Comparison of ENCODE assay signal across 29 cellular contexts in genomic region chr11:5117588-5117987, GRCh38. TPM values are rescaled to one million over a fixed set of nuclear protein-coding genes. Genes with fewer than 3 reads are reported as not detected.
DNase-seq lines count a peak whose midpoint lies in the region; ATAC-seq, FAIRE-seq and TF ChIP-seq lines count a peak whose summit lies in the region.
"Had no signal": no experiment of that assay in that cellular context is flagged by ENCODE, and none has a peak within 500 bp of the region (broad histone marks: within the 10 kb centered on the region; RNA-seq: fewer than 3 reads in every experiment).

No MANE protein-coding gene starts in this region.

- H4K20me1 ChIP-seq in HepG2 (ENCODE audit: insufficient read depth, low read length) (no peaks in the 10 kb centered on the region), GM12878 (ENCODE audit: control insufficient read depth, insufficient read depth) (no peaks in the 10 kb centered on the region)
- H4K20me1 ChIP-seq: BLaER1 had no signal

- POLR2A ChIA-PET in HepG2 (lab: Yijun Ruan, JAX): no interaction called here
- POLR2A ChIA-PET in GM12878 (lab: Charles Lee): no interaction called here

- TF ChIP-seq RAD21 in HepG2 (CRISPR knock-in tag; IDR thresholded peaks at IDR 0.05) (no peak), GM12878 (IDR thresholded peaks at IDR 0.05; ENCODE audit: insufficient read depth, low read depth, low read length) (no peak)

- no peak overlapping the region for H2AFZ ChIP-seq in HepG2 (ENCODE audit: low read length)
- no peak overlapping the region for H2AFZ ChIP-seq in GM12878 (ENCODE audit: control insufficient read depth, low read depth, low read length)

- DNase-seq in HepG2 (ENCODE audit: low spot score) (no peak), right lobe of liver (no peak), GM12878 (ENCODE audit: low read depth, low spot score) (no peak), NOMO-1 treated with DMSO at 0.1 percent for 48 hours (lab: John Stamatoyannopoulos, UW; ENCODE audit: unreplicated experiment) (no peak)
- DNase-seq: ACHN; BE2C; C1 segment of cervical spinal cord; CD4-positive, alpha-beta memory T cell; CD4-positive, CD25-positive, alpha-beta regulatory T cell; CD8-positive, alpha-beta memory T cell; COR-L47; DMS 273 treated with DMSO at 0.1 percent for 48 hours; DMS153; DMS53; DMS79; DND-41; EL; GDM1 had no signal

- H3K79me2 ChIP-seq in HepG2 (ENCODE audit: insufficient read depth, low read length) (no peaks in the 10 kb centered on the region), GM12878 (ENCODE audit: control insufficient read depth, insufficient read depth, low read length) (no peaks in the 10 kb centered on the region)

- in situ Hi-C loops in HepG2 (cut with HindIII; ENCODE audit: extremely low pct_ligation_motif_present, low pct_unique_long_range_greater_than_20kb) (no loop called here), GM12878 (cut with MboI) (no loop called here)

- SMC1A ChIA-PET in GM12878 (lab: Charles Lee; ENCODE audit: uncharacterized antibody, unreplicated experiment): no interaction called here

- intact Hi-C loops in HepG2 (cut with micrococcal nuclease; ENCODE audit: unreplicated experiment): no loop called here
- intact Hi-C loops in right lobe of liver (cut with DNase I): no loop called here
- intact Hi-C loops in GM12878 (cut with micrococcal nuclease; ENCODE audit: unreplicated experiment): no loop called here

- H3K4me1 ChIP-seq in HepG2 (ENCODE audit: insufficient read depth, low read length) (no peaks in the 10 kb centered on the region), right lobe of liver (no peaks in the 10 kb centered on the region), GM12878 (ENCODE audit: control insufficient read depth, insufficient read depth, low read length) (no peaks in the 10 kb centered on the region)
- H3K4me1 ChIP-seq: BE2C, BLaER1 had no signal

- no TSS peak for BruUV-seq in HepG2 (replicated peaks; lab: Mats Ljungman, UMichigan)
- no TSS peak for BruUV-seq in GM12878 (replicated peaks; lab: Mats Ljungman, UMichigan)

- no peak overlapping the region for H3K9ac ChIP-seq in HepG2 (ENCODE audit: insufficient read depth, low read depth, low read length)
- H3K9ac ChIP-seq in GM12878 (ENCODE audit: control insufficient read depth, insufficient read depth, low read length): no peak overlapping the region
- H3K9ac ChIP-seq: BLaER1 had no signal

- H3K9me3 ChIP-seq in HepG2 (ENCODE audit: low read length) (no peaks in the 10 kb centered on the region), right lobe of liver (no peaks in the 10 kb centered on the region), GM12878 (replicated peaks; ENCODE audit: control insufficient read depth, insufficient read depth, low read length) (no peaks in the 10 kb centered on the region)
- H3K9me3 ChIP-seq: BE2C, BLaER1 had no signal

- H3K27me3 ChIP-seq in HepG2 (ENCODE audit: control insufficient read depth in 1 of 2, insufficient read depth in 2 of 2, low read length in 2 of 2) (no peaks in the 10 kb centered on the region), right lobe of liver (no peaks in the 10 kb centered on the region), GM12878 (replicated peaks in 1 of 2; ENCODE audit: control insufficient read depth in 2 of 2, insufficient read depth in 2 of 2, low read length in 1 of 2) (no peaks in the 10 kb centered on the region)
- H3K27me3 ChIP-seq: BE2C, BLaER1 had no signal

- no peak overlapping the region for H3K4me3 ChIP-seq in HepG2 (replicated peaks in 1 of 3; ENCODE audit: insufficient read depth in 1 of 3, low read depth in 2 of 3, low read length in 3 of 3)
- no peak overlapping the region for H3K4me3 ChIP-seq in right lobe of liver
- H3K4me3 ChIP-seq in GM12878: no peak overlapping the region
- H3K4me3 ChIP-seq: BLaER1 had no signal

- H3K27ac ChIP-seq in HepG2 (ENCODE audit: extremely low read length, insufficient read depth, low read length): no peak overlapping the region
- no peak overlapping the region for H3K27ac ChIP-seq in right lobe of liver
- no peak overlapping the region for H3K27ac ChIP-seq in GM12878 (ENCODE audit: control insufficient read depth, insufficient read depth)
- H3K27ac ChIP-seq: 22Rv1, BLaER1 had no signal

- no peak for TF ChIP-seq CTCF in HepG2 (CRISPR knock-in tag; IDR thresholded peaks at IDR 0.05)
- TF ChIP-seq CTCF in right lobe of liver (IDR thresholded peaks at IDR 0.05): no peak
- TF ChIP-seq CTCF in GM12878 (IDR thresholded peaks at IDR 0.05 in 2 of 3, conservative IDR thresholded peaks at IDR 0.05 in 1 of 3; ENCODE audit: control insufficient read depth in 2 of 3, extremely low read depth in 1 of 3, insufficient read depth in 1 of 3, low read depth in 3 of 3, low read length in 3 of 3): no peak

- RAD21 ChIA-PET in GM12878 (lab: Charles Lee; ENCODE audit: unreplicated experiment): no interaction called here

- TF ChIP-seq EP300 in HepG2 (IDR thresholded peaks at IDR 0.05; ENCODE audit: low read depth in 2 of 2, low read length in 2 of 2) (no peak), HepG2 (CRISPR knock-in tag; IDR thresholded peaks at IDR 0.05; ENCODE audit: borderline replicate concordance) (no peak), GM12878 (IDR thresholded peaks at IDR 0.05; ENCODE audit: borderline replicate concordance in 1 of 2, control insufficient read depth in 1 of 2, low read depth in 2 of 2, low read length in 2 of 2) (no peak)

- CTCF ChIA-PET in HepG2 (lab: Yijun Ruan, JAX; ENCODE audit: low intra/inter-chr PET ratio, low total read pairs) (no interaction called here), GM12878 (lab: Yijun Ruan, JAX) (no interaction called here)

- FAIRE-seq in HepG2 (lab: Jason Lieb, UNC): no peak
- FAIRE-seq in GM12878 (lab: Jason Lieb, UNC): peak; percentile 7
- FAIRE-seq: GM12891, GM19239 had no signal

- H3K4me2 ChIP-seq in HepG2 (ENCODE audit: low read depth, low read length) (no peak overlapping the region), GM12878 (ENCODE audit: control insufficient read depth, insufficient read depth) (no peak overlapping the region)
- H3K4me2 ChIP-seq: BLaER1 had no signal

- TF ChIP-seq POLR2A in HepG2 (IDR thresholded peaks at IDR 0.05; ENCODE audit: insufficient read depth in 1 of 2, low read depth in 2 of 2, low read length in 2 of 2) (no peak), right lobe of liver (IDR thresholded peaks at IDR 0.05) (no peak), GM12878 (IDR thresholded peaks at IDR 0.05; ENCODE audit: low read depth, low read length) (no peak)

- H3K36me3 ChIP-seq in HepG2 (replicated peaks in 1 of 2; ENCODE audit: control insufficient read depth in 1 of 2, insufficient read depth in 2 of 2, low read length in 2 of 2) (no peaks in the 10 kb centered on the region), right lobe of liver (no peaks in the 10 kb centered on the region), GM12878 (ENCODE audit: control insufficient read depth in 2 of 2, insufficient read depth in 2 of 2, low read length in 1 of 2) (no peaks in the 10 kb centered on the region)
- H3K36me3 ChIP-seq: BE2C, BLaER1 had no signal

- ATAC-seq in HepG2 (no peak), right lobe of liver (no peak), GM12878 (no peak), GM21367 (IDR thresholded peaks at IDR 0.05; ENCODE audit: unreplicated experiment) (no peak)

RNA-seq across cellular contexts. Expression of gene OR52A5, which starts 20.6 kb away (rescaled TPM):
- not detected in 2 replicates for total RNA-seq in HepG2 (2016; rRNA removed; fragmentation: Illumina TruSeq; extraction: Trizol)
- not detected in 2 replicates for total RNA-seq in HepG2 (2016; cell fraction: cytosol; rRNA removed; fragmentation: Illumina TruSeq; extraction: Trizol; ENCODE audit: low read depth)
- not detected in 2 replicates for total RNA-seq in HepG2 (2016; cell fraction: insoluble cytoplasmic fraction; rRNA removed; fragmentation: Illumina TruSeq; extraction: Trizol)
- not detected in 2 replicates for total RNA-seq in HepG2 (2016; cell fraction: membrane; rRNA removed; fragmentation: Illumina TruSeq; extraction: Trizol)
- not detected in 2 replicates for total RNA-seq in HepG2 (2016; cell fraction: nucleus; rRNA removed; fragmentation: Illumina TruSeq; extraction: Trizol)
- not detected in 2 replicates for polyA plus RNA-seq in HepG2 (2011; rRNA removed)
- polyA plus RNA-seq in HepG2 (2011; cell fraction: cytosol; rRNA removed): not detected in 2 replicates
- polyA plus RNA-seq in HepG2 (2011; cell fraction: nucleus; rRNA removed): not detected in 2 replicates
- not detected in 2 replicates for polyA plus RNA-seq in HepG2 (2012)
- not detected in 2 replicates for polyA plus RNA-seq in HepG2 (2016; cell fraction: cytosol; fragmentation: Illumina TruSeq; extraction: Trizol; ENCODE audit: low read depth)
- polyA plus RNA-seq in HepG2 (2016; cell fraction: insoluble cytoplasmic fraction; fragmentation: Illumina TruSeq; extraction: Trizol; ENCODE audit: low read depth): not detected in 2 replicates
- polyA plus RNA-seq in HepG2 (2016; cell fraction: membrane; fragmentation: Illumina TruSeq; extraction: Trizol; ENCODE audit: low read depth): not detected in 2 replicates
- polyA plus RNA-seq in HepG2 (2016; cell fraction: nucleus; fragmentation: Illumina TruSeq; extraction: Trizol; ENCODE audit: insufficient read depth, low read depth): not detected in 2 replicates
- not detected in 2 replicates for polyA minus RNA-seq in HepG2 (2011; rRNA and poly(A)+ RNA removed; ENCODE audit: low replicate concordance)
- not detected in 2 replicates for polyA minus RNA-seq in HepG2 (2011; cell fraction: cytosol; rRNA and poly(A)+ RNA removed)
- polyA minus RNA-seq in HepG2 (2011; cell fraction: nucleus; rRNA and poly(A)+ RNA removed): not detected in 2 replicates
- not detected for total RNA-seq in right lobe of liver
- total RNA-seq in GM12878 (2013; cell fraction: nucleolus; rRNA removed): not detected in 2 replicates
- not detected in 2 replicates for total RNA-seq in GM12878 (2014; rRNA removed)
- not detected in 2 replicates for total RNA-seq in GM12878 (2014; rRNA removed; fragmentation: Illumina TruSeq; extraction: Trizol)
- total RNA-seq in GM12878 (2021): not detected in 2 replicates
- polyA plus RNA-seq in GM12878 (2011; ENCODE audit: low read depth): not detected
- not detected in 2 replicates for polyA plus RNA-seq in GM12878 (2011; rRNA removed)
- polyA plus RNA-seq in GM12878 (2011; cell fraction: cytosol; rRNA removed): not detected in 2 replicates
- not detected in 2 replicates for polyA plus RNA-seq in GM12878 (2011; cell fraction: nucleus; rRNA removed)
- not detected in 2 replicates for polyA plus RNA-seq in GM12878 (2012)
- not detected in 2 replicates for polyA plus RNA-seq in GM12878 (2014; fragmentation: Illumina TruSeq; extraction: Trizol)
- polyA plus RNA-seq in GM12878 (2014; fragmentation: Nextera tagmentation; extraction: Ambion mirVana): not detected
- not detected in 2 replicates for polyA plus RNA-seq in GM12878 (2014; rRNA removed)
- polyA plus RNA-seq in GM12878 (2016; fragmentation: Nextera tagmentation; extraction: Ambion mirVana): not detected
- not detected in 2 replicates for polyA minus RNA-seq in GM12878 (2011; rRNA and poly(A)+ RNA removed)
- polyA minus RNA-seq in GM12878 (2011; cell fraction: cytosol; rRNA and poly(A)+ RNA removed): not detected in 2 replicates
- not detected in 2 replicates for polyA minus RNA-seq in GM12878 (2011; cell fraction: nucleus; rRNA and poly(A)+ RNA removed)
- total RNA-seq: A172; A673; CD4-positive, alpha-beta memory T cell; CD4-positive, CD25-positive, alpha-beta regulatory T cell; CD8-positive, alpha-beta memory T cell; Daoy; G401 had no signal
- polyA plus RNA-seq: AG04450; CD14-positive monocyte; CD4-positive, alpha-beta memory T cell; CD4-positive, CD25-positive, alpha-beta regulatory T cell; CD8-positive, alpha-beta memory T cell had no signal

RNA-seq across cellular contexts. Expression of gene OR52A1, which starts 37.0 kb away (rescaled TPM):
- total RNA-seq in HepG2 (2016; rRNA removed; fragmentation: Illumina TruSeq; extraction: Trizol) (not detected in 2 replicates), right lobe of liver (under 1 TPM in 1 of 6 experiments, not detected in 5; 0.04 TPM), GM12878 (2014; rRNA removed) (not detected in 2 replicates), GM12878 (2014; rRNA removed; fragmentation: Illumina TruSeq; extraction: Trizol) (not detected in 2 replicates), GM12878 (2021) (not detected in 2 replicates)
- total RNA-seq in HepG2 (2016; cell fraction: cytosol; rRNA removed; fragmentation: Illumina TruSeq; extraction: Trizol; ENCODE audit: low read depth): not detected in 2 replicates
- not detected in 2 replicates for total RNA-seq in HepG2 (2016; cell fraction: insoluble cytoplasmic fraction; rRNA removed; fragmentation: Illumina TruSeq; extraction: Trizol)
- total RNA-seq in HepG2 (2016; cell fraction: membrane; rRNA removed; fragmentation: Illumina TruSeq; extraction: Trizol): not detected in 2 replicates
- total RNA-seq in HepG2 (2016; cell fraction: nucleus; rRNA removed; fragmentation: Illumina TruSeq; extraction: Trizol): not detected in 2 replicates
- polyA plus RNA-seq in HepG2 (2011; rRNA removed) (not detected in 2 replicates), GM12878 (2011; rRNA removed) (not detected in 2 replicates), GM12878 (2014; fragmentation: Illumina TruSeq; extraction: Trizol) (not detected in 2 replicates), GM12878 (2014; fragmentation: Nextera tagmentation; extraction: Ambion mirVana) (not detected), GM12878 (2014; rRNA removed) (not detected in 2 replicates), GM12878 (2016; fragmentation: Nextera tagmentation; extraction: Ambion mirVana) (not detected)
- polyA plus RNA-seq in HepG2 (2011; cell fraction: cytosol; rRNA removed): not detected in 2 replicates
- not detected in 2 replicates for polyA plus RNA-seq in HepG2 (2011; cell fraction: nucleus; rRNA removed)
- not detected in 2 replicates for polyA plus RNA-seq in HepG2 (2012)
- polyA plus RNA-seq in HepG2 (2016; cell fraction: cytosol; fragmentation: Illumina TruSeq; extraction: Trizol; ENCODE audit: low read depth): not detected in 2 replicates
- not detected in 2 replicates for polyA plus RNA-seq in HepG2 (2016; cell fraction: insoluble cytoplasmic fraction; fragmentation: Illumina TruSeq; extraction: Trizol; ENCODE audit: low read depth)
- polyA plus RNA-seq in HepG2 (2016; cell fraction: membrane; fragmentation: Illumina TruSeq; extraction: Trizol; ENCODE audit: low read depth): not detected in 2 replicates
- polyA plus RNA-seq in HepG2 (2016; cell fraction: nucleus; fragmentation: Illumina TruSeq; extraction: Trizol; ENCODE audit: insufficient read depth, low read depth): not detected in 2 replicates
- polyA minus RNA-seq in HepG2 (2011; rRNA and poly(A)+ RNA removed; ENCODE audit: low replicate concordance): not detected in 2 replicates
- not detected in 2 replicates for polyA minus RNA-seq in HepG2 (2011; cell fraction: cytosol; rRNA and poly(A)+ RNA removed)
- polyA minus RNA-seq in HepG2 (2011; cell fraction: nucleus; rRNA and poly(A)+ RNA removed): not detected in 2 replicates
- not detected in 2 replicates for total RNA-seq in GM12878 (2013; cell fraction: nucleolus; rRNA removed)
- polyA plus RNA-seq in GM12878 (2011; ENCODE audit: low read depth): not detected
- polyA plus RNA-seq in GM12878 (2011; cell fraction: cytosol; rRNA removed): not detected in 2 replicates
- not detected in 2 replicates for polyA plus RNA-seq in GM12878 (2011; cell fraction: nucleus; rRNA removed)
- not detected in 2 replicates for polyA plus RNA-seq in GM12878 (2012)
- polyA minus RNA-seq in GM12878 (2011; rRNA and poly(A)+ RNA removed): not detected in 2 replicates
- not detected in 2 replicates for polyA minus RNA-seq in GM12878 (2011; cell fraction: cytosol; rRNA and poly(A)+ RNA removed)
- polyA minus RNA-seq in GM12878 (2011; cell fraction: nucleus; rRNA and poly(A)+ RNA removed): not detected in 2 replicates
- total RNA-seq: A172; A673; CD4-positive, alpha-beta memory T cell; CD4-positive, CD25-positive, alpha-beta regulatory T cell; CD8-positive, alpha-beta memory T cell; Daoy; G401 had no signal
- polyA plus RNA-seq: AG04450; CD14-positive monocyte; CD4-positive, alpha-beta memory T cell; CD4-positive, CD25-positive, alpha-beta regulatory T cell; CD8-positive, alpha-beta memory T cell had no signal

RNA-seq across cellular contexts. Expression of gene OR52E1, which starts 48.2 kb away (rescaled TPM):
- total RNA-seq in HepG2 (2016; rRNA removed; fragmentation: Illumina TruSeq; extraction: Trizol): not detected in 2 replicates
- total RNA-seq in HepG2 (2016; cell fraction: cytosol; rRNA removed; fragmentation: Illumina TruSeq; extraction: Trizol; ENCODE audit: low read depth): not detected in 2 replicates
- not detected in 2 replicates for total RNA-seq in HepG2 (2016; cell fraction: insoluble cytoplasmic fraction; rRNA removed; fragmentation: Illumina TruSeq; extraction: Trizol)
- total RNA-seq in HepG2 (2016; cell fraction: membrane; rRNA removed; fragmentation: Illumina TruSeq; extraction: Trizol): not detected in 2 replicates
- not detected in 2 replicates for total RNA-seq in HepG2 (2016; cell fraction: nucleus; rRNA removed; fragmentation: Illumina TruSeq; extraction: Trizol)
- polyA plus RNA-seq in HepG2 (2011; rRNA removed): not detected in 2 replicates
- polyA plus RNA-seq in HepG2 (2011; cell fraction: cytosol; rRNA removed): not detected in 2 replicates
- not detected in 2 replicates for polyA plus RNA-seq in HepG2 (2011; cell fraction: nucleus; rRNA removed)
- not detected in 2 replicates for polyA plus RNA-seq in HepG2 (2012)
- polyA plus RNA-seq in HepG2 (2016; cell fraction: cytosol; fragmentation: Illumina TruSeq; extraction: Trizol; ENCODE audit: low read depth): not detected in 2 replicates
- polyA plus RNA-seq in HepG2 (2016; cell fraction: insoluble cytoplasmic fraction; fragmentation: Illumina TruSeq; extraction: Trizol; ENCODE audit: low read depth): not detected in 2 replicates
- polyA plus RNA-seq in HepG2 (2016; cell fraction: membrane; fragmentation: Illumina TruSeq; extraction: Trizol; ENCODE audit: low read depth): not detected in 2 replicates
- polyA plus RNA-seq in HepG2 (2016; cell fraction: nucleus; fragmentation: Illumina TruSeq; extraction: Trizol; ENCODE audit: insufficient read depth, low read depth): not detected in 2 replicates
- not detected in 2 replicates for polyA minus RNA-seq in HepG2 (2011; rRNA and poly(A)+ RNA removed; ENCODE audit: low replicate concordance)
- not detected in 2 replicates for polyA minus RNA-seq in HepG2 (2011; cell fraction: cytosol; rRNA and poly(A)+ RNA removed)
- not detected in 2 replicates for polyA minus RNA-seq in HepG2 (2011; cell fraction: nucleus; rRNA and poly(A)+ RNA removed)
- not detected for total RNA-seq in right lobe of liver
- not detected in 2 replicates for total RNA-seq in GM12878 (2013; cell fraction: nucleolus; rRNA removed)
- not detected in 2 replicates for total RNA-seq in GM12878 (2014; rRNA removed)
- total RNA-seq in GM12878 (2014; rRNA removed; fragmentation: Illumina TruSeq; extraction: Trizol): not detected in 2 replicates
- not detected in 2 replicates for total RNA-seq in GM12878 (2021)
- not detected for polyA plus RNA-seq in GM12878 (2011; ENCODE audit: low read depth)
- not detected in 2 replicates for polyA plus RNA-seq in GM12878 (2011; rRNA removed)
- polyA plus RNA-seq in GM12878 (2011; cell fraction: cytosol; rRNA removed): not detected in 2 replicates
- polyA plus RNA-seq in GM12878 (2011; cell fraction: nucleus; rRNA removed): not detected in 2 replicates
- not detected in 2 replicates for polyA plus RNA-seq in GM12878 (2012)
- polyA plus RNA-seq in GM12878 (2014; fragmentation: Illumina TruSeq; extraction: Trizol): not detected in 2 replicates
- not detected for polyA plus RNA-seq in GM12878 (2014; fragmentation: Nextera tagmentation; extraction: Ambion mirVana)
- polyA plus RNA-seq in GM12878 (2014; rRNA removed): not detected in 2 replicates
- not detected for polyA plus RNA-seq in GM12878 (2016; fragmentation: Nextera tagmentation; extraction: Ambion mirVana)
- polyA minus RNA-seq in GM12878 (2011; rRNA and poly(A)+ RNA removed): not detected in 2 replicates
- polyA minus RNA-seq in GM12878 (2011; cell fraction: cytosol; rRNA and poly(A)+ RNA removed): not detected in 2 replicates
- not detected in 2 replicates for polyA minus RNA-seq in GM12878 (2011; cell fraction: nucleus; rRNA and poly(A)+ RNA removed)
- total RNA-seq: A172; A673; CD4-positive, alpha-beta memory T cell; CD4-positive, CD25-positive, alpha-beta regulatory T cell; CD8-positive, alpha-beta memory T cell; Daoy; G401 had no signal
- polyA plus RNA-seq: AG04450; CD14-positive monocyte; CD4-positive, alpha-beta memory T cell; CD4-positive, CD25-positive, alpha-beta regulatory T cell; CD8-positive, alpha-beta memory T cell had no signal

RNA-seq across cellular contexts. Expression of gene OR52E2, which starts 58.2 kb away (rescaled TPM):
- total RNA-seq in HepG2 (2016; rRNA removed; fragmentation: Illumina TruSeq; extraction: Trizol) (not detected in 2 replicates), right lobe of liver (not detected), GM12878 (2014; rRNA removed) (not detected in 2 replicates), GM12878 (2014; rRNA removed; fragmentation: Illumina TruSeq; extraction: Trizol) (not detected in 2 replicates), GM12878 (2021) (not detected in 2 replicates)
- not detected in 2 replicates for total RNA-seq in HepG2 (2016; cell fraction: cytosol; rRNA removed; fragmentation: Illumina TruSeq; extraction: Trizol; ENCODE audit: low read depth)
- not detected in 2 replicates for total RNA-seq in HepG2 (2016; cell fraction: insoluble cytoplasmic fraction; rRNA removed; fragmentation: Illumina TruSeq; extraction: Trizol)
- total RNA-seq in HepG2 (2016; cell fraction: membrane; rRNA removed; fragmentation: Illumina TruSeq; extraction: Trizol): not detected in 2 replicates
- not detected in 2 replicates for total RNA-seq in HepG2 (2016; cell fraction: nucleus; rRNA removed; fragmentation: Illumina TruSeq; extraction: Trizol)
- polyA plus RNA-seq in HepG2 (2011; rRNA removed) (not detected in 2 replicates), GM12878 (2011; rRNA removed) (not detected in 2 replicates), GM12878 (2014; fragmentation: Illumina TruSeq; extraction: Trizol) (not detected in 2 replicates), GM12878 (2014; fragmentation: Nextera tagmentation; extraction: Ambion mirVana) (not detected), GM12878 (2014; rRNA removed) (not detected in 2 replicates), GM12878 (2016; fragmentation: Nextera tagmentation; extraction: Ambion mirVana) (not detected)
- polyA plus RNA-seq in HepG2 (2011; cell fraction: cytosol; rRNA removed): not detected in 2 replicates
- not detected in 2 replicates for polyA plus RNA-seq in HepG2 (2011; cell fraction: nucleus; rRNA removed)
- polyA plus RNA-seq in HepG2 (2012): not detected in 2 replicates
- polyA plus RNA-seq in HepG2 (2016; cell fraction: cytosol; fragmentation: Illumina TruSeq; extraction: Trizol; ENCODE audit: low read depth): not detected in 2 replicates
- not detected in 2 replicates for polyA plus RNA-seq in HepG2 (2016; cell fraction: insoluble cytoplasmic fraction; fragmentation: Illumina TruSeq; extraction: Trizol; ENCODE audit: low read depth)
- not detected in 2 replicates for polyA plus RNA-seq in HepG2 (2016; cell fraction: membrane; fragmentation: Illumina TruSeq; extraction: Trizol; ENCODE audit: low read depth)
- not detected in 2 replicates for polyA plus RNA-seq in HepG2 (2016; cell fraction: nucleus; fragmentation: Illumina TruSeq; extraction: Trizol; ENCODE audit: insufficient read depth, low read depth)
- not detected in 2 replicates for polyA minus RNA-seq in HepG2 (2011; rRNA and poly(A)+ RNA removed; ENCODE audit: low replicate concordance)
- polyA minus RNA-seq in HepG2 (2011; cell fraction: cytosol; rRNA and poly(A)+ RNA removed): not detected in 2 replicates
- not detected in 2 replicates for polyA minus RNA-seq in HepG2 (2011; cell fraction: nucleus; rRNA and poly(A)+ RNA removed)
- not detected in 2 replicates for total RNA-seq in GM12878 (2013; cell fraction: nucleolus; rRNA removed)
- not detected for polyA plus RNA-seq in GM12878 (2011; ENCODE audit: low read depth)
- polyA plus RNA-seq in GM12878 (2011; cell fraction: cytosol; rRNA removed): not detected in 2 replicates
- polyA plus RNA-seq in GM12878 (2011; cell fraction: nucleus; rRNA removed): not detected in 2 replicates
- not detected in 2 replicates for polyA plus RNA-seq in GM12878 (2012)
- not detected in 2 replicates for polyA minus RNA-seq in GM12878 (2011; rRNA and poly(A)+ RNA removed)
- not detected in 2 replicates for polyA minus RNA-seq in GM12878 (2011; cell fraction: cytosol; rRNA and poly(A)+ RNA removed)
- polyA minus RNA-seq in GM12878 (2011; cell fraction: nucleus; rRNA and poly(A)+ RNA removed): not detected in 2 replicates
- total RNA-seq: A172; A673; CD4-positive, alpha-beta memory T cell; CD4-positive, CD25-positive, alpha-beta regulatory T cell; CD8-positive, alpha-beta memory T cell; Daoy; G401 had no signal
- polyA plus RNA-seq: AG04450; CD14-positive monocyte; CD4-positive, alpha-beta memory T cell; CD4-positive, CD25-positive, alpha-beta regulatory T cell; CD8-positive, alpha-beta memory T cell had no signal
